ENCODE assay signal across 8 cellular contexts in the genomic region with DNA sequence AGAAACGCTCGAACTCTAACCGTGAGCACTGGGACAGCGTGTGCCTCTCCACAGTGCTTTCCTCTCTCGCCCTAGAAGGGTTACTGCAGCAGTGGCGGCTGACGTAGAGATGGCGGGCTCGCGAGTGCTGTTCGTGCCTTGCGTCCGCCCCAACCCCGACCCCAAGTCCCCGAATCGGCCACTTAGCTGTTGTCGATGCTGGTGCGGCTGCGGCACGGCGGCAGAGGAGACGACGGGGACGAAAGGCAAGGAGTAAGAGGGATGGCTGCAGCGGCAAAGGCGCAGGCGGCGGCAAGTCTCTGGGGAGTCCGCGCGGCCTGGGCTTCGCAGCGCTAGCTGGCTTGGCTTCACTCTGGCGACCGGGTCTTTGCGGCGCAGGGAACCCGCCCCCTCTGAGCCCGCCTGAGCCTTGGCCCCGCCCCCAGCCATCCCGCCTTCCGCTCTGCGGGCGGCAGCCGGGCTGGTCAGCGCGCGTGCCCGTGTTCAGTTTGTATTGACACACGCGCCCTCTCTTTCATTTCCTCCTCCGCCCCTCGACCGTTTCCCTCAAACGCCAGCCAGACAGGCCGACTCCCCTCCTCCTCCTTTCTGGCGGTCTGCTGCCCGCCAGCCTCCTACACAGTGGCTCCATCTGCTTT. TPM values are rescaled to one million over a fixed set of nuclear protein-coding genes. Genes with fewer than 3 reads are reported as not detected.
DNase-seq lines count a peak whose midpoint lies in the region; ATAC-seq and TF ChIP-seq lines count a peak whose summit lies in the region.

A gene (minus strand): TSS at position 354 of the 638 bp plus-strand sequence. CDS start 513 bp downstream, outside the sequence.

- POLR2A ChIA-PET in Panc1 (lab: Charles Lee) = no interaction called here
- POLR2A ChIA-PET in naive thymus-derived CD8-positive, alpha-beta T cell (lab: Charles Lee) = interaction anchor here (1.1 kb wide), 1 partner anchor 403 kb away, joined by 4 read pairs; a partner anchor contains a TSS

- TF ChIP-seq CTCF in Panc1 (IDR thresholded peaks at IDR 0.05) = no peak
- no peak for TF ChIP-seq CTCF in fibroblast of mammary gland (conservative IDR thresholded peaks at IDR 0.05; ENCODE audit: control insufficient read depth, insufficient read depth, low read depth, low read length)

- BruUV-seq in Panc1 (replicated peaks; lab: Mats Ljungman, UMichigan) = no TSS peak

- intact Hi-C loops in Panc1 (cut with micrococcal nuclease; ENCODE audit: unreplicated experiment) = no loop called here

- H3K4me1 ChIP-seq in Panc1 (ENCODE audit: control insufficient read depth, insufficient read depth, low read length) = no peaks in the 10 kb centered on the region; the same call in 1 of the 2 replicates

- H3K4me3 Mint-ChIP-seq in naive thymus-derived CD8-positive, alpha-beta T cell = peak within 1 kb of the TSS; percentile 84 to 96 (median 93)

- peak within 1 kb of the TSS; percentile 71 to 72 for H3K4me3 ChIP-seq in Panc1 (ENCODE audit: low read depth in 2 of 2, low read length in 2 of 2)
- peak within 1 kb of the TSS; percentile 57 for H3K4me3 ChIP-seq in fibroblast of mammary gland (ENCODE audit: control insufficient read depth, low read depth, low read length)

- no peaks in the 10 kb centered on the region for H3K27me3 Mint-ChIP-seq in naive thymus-derived CD8-positive, alpha-beta T cell

- peak; percentile 77 for DNase-seq in DMS79 (lab: John Stamatoyannopoulos, UW)
- DNase-seq in KBM-7 = peak; percentile 99
- no peak for DNase-seq in Panc1 (ENCODE audit: low read depth, low spot score)
- peak; percentile 15 to 23 for DNase-seq in activated T-helper 1 cell treated with anti-CD3 and anti-CD28 coated beads, Interleukin-2, amount 50 U/mL, for 16 hours (ENCODE audit: low read depth in 1 of 2, low spot score in 1 of 2)
- DNase-seq in fibroblast of mammary gland (ENCODE audit: low read depth) = peak; percentile 83
- peak; percentile 11 to 67 (median 36) for DNase-seq in naive thymus-derived CD8-positive, alpha-beta T cell
- peak in 4 of 6 experiments; percentile 4 to 31 (median 25) for DNase-seq in stimulated activated naive CD4-positive, alpha-beta T cell (lab: John Stamatoyannopoulos, UW)

- no peaks in the 10 kb centered on the region for H3K36me3 Mint-ChIP-seq in naive thymus-derived CD8-positive, alpha-beta T cell

- in situ Hi-C loops in KBM-7 (cut with MboI; ENCODE audit: low pct_unique_long_range_greater_than_20kb, low sequenced_read_pairs) (no loop called here), Panc1 (cut with HindIII; ENCODE audit: low pct_unique_long_range_greater_than_20kb, low sequenced_read_pairs) (no loop called here)

- peak within 1 kb of the TSS; percentile 88 for H3K27ac ChIP-seq in Panc1 (ENCODE audit: low read length)

- no peaks in the 10 kb centered on the region for H3K9me3 ChIP-seq in Panc1 (ENCODE audit: control insufficient read depth, insufficient read depth, low read depth, low read length)

- CTCF ChIA-PET in Panc1 (lab: Charles Lee) = no interaction called here

- H3K36me3 ChIP-seq in Panc1 (ENCODE audit: control insufficient read depth, insufficient read depth, low read length) = no peaks in the 10 kb centered on the region

- H3K4me1 Mint-ChIP-seq in naive thymus-derived CD8-positive, alpha-beta T cell = peaks cover 16 to 28% (median 21%) of the 10 kb centered on the region in 4 donors

- no peaks in the 10 kb centered on the region for H3K9me3 Mint-ChIP-seq in naive thymus-derived CD8-positive, alpha-beta T cell

- no peaks in the 10 kb centered on the region for H3K27me3 ChIP-seq in Panc1 (ENCODE audit: control insufficient read depth, insufficient read depth, low read length)

- H3K27ac Mint-ChIP-seq in naive thymus-derived CD8-positive, alpha-beta T cell = peak within 1 kb of the TSS; percentile 40 to 94 (median 86)

- ATAC-seq in GM21717 (IDR thresholded peaks at IDR 0.05; ENCODE audit: unreplicated experiment) (peak; percentile 92), Panc1 (peak; percentile 98)
- peak; percentile 69 to 86 for ATAC-seq in naive thymus-derived CD8-positive, alpha-beta T cell

RNA-seq across cellular contexts. Expression of the gene that starts here (rescaled TPM):
- total RNA-seq in Panc1 (2021; ENCODE audit: unreplicated experiment) = 11.4 TPM
- polyA plus RNA-seq in Panc1 (2012; ENCODE audit: insufficient read length) = 4.6 TPM
- 1 to 10 TPM; 2.9 TPM for total RNA-seq in naive thymus-derived CD8-positive, alpha-beta T cell
- polyA plus RNA-seq in naive thymus-derived CD8-positive, alpha-beta T cell = under 1 TPM; 0.54 to 0.79 (median 0.79) TPM
